16 cellular contexts compared by ENCODE assay signal in genomic region chr9:7967851-7968250, GRCh38.
DNase-seq lines count a peak whose midpoint lies in the region; ATAC-seq, FAIRE-seq and TF ChIP-seq lines count a peak whose summit lies in the region.
"Had no signal": no experiment of that assay in that cellular context is flagged by ENCODE, and none has a peak within 500 bp of the region (broad histone marks: within the 10 kb centered on the region; RNA-seq: fewer than 3 reads in every experiment).

No MANE protein-coding gene starts in this region.

- intact Hi-C loops in pancreas (cut with DNase I) = no loop called here

- no peaks in the 10 kb centered on the region for H4K20me1 ChIP-seq in hepatocyte (ENCODE audit: insufficient read depth, poor library complexity, severe bottlenecking)

- peak overlapping the region; percentile 72 for H3K27ac ChIP-seq in hepatocyte
- H3K27ac ChIP-seq in pancreas = no peak overlapping the region
- H3K27ac ChIP-seq: dorsolateral prefrontal cortex, PC-9, SJCRH30 had no signal

- H3K36me3 ChIP-seq in hepatocyte (replicated peaks; ENCODE audit: insufficient read depth, low read depth) (no peaks in the 10 kb centered on the region), pancreas (no peaks in the 10 kb centered on the region)
- H3K36me3 ChIP-seq: SJCRH30 had no signal

- DNase-seq in DMS53 (lab: John Stamatoyannopoulos, UW) (peak; percentile 85), NB4 (ENCODE audit: low read depth) (no peak), hepatocyte (ENCODE audit: low spot score) (peak; percentile 64), pancreas (peak in 1 of 6 donors; percentile 9), SW 1271 (lab: John Stamatoyannopoulos, UW) (no peak), globus pallidus (ENCODE audit: low spot score) (no peak)
- DNase-seq: activated B cell treated with CpG ODN at 0.5 μM for 24 hours; DMS 273 treated with DMSO at 0.1 percent for 48 hours; dorsolateral prefrontal cortex; NCI-H1048; NCI-H2081; posterior cingulate gyrus; SJCRH30; stimulated activated CD4-positive, alpha-beta T cell treated with anti-CD3 and anti-CD28 coated beads, Interleukin-2, amount 100 ng/mL, for 48 hours had no signal

- no peak overlapping the region for H2AFZ ChIP-seq in hepatocyte
- H2AFZ ChIP-seq: PC-9 had no signal

- H3K27me3 ChIP-seq in hepatocyte (no peaks in the 10 kb centered on the region), pancreas (peaks cover 0 to 3% (median 0%) of the 10 kb centered on the region in 4 donors)
- H3K27me3 ChIP-seq: SJCRH30 had no signal

- H3K9me3 ChIP-seq in hepatocyte (ENCODE audit: low read depth) (no peaks in the 10 kb centered on the region), pancreas (no peaks in the 10 kb centered on the region)
- H3K9me3 ChIP-seq: SJCRH30 had no signal

- no peak for TF ChIP-seq POLR2A in NB4 (IDR thresholded peaks at IDR 0.05; ENCODE audit: extremely low read depth, insufficient read length)

- WGBS in hepatocyte (ENCODE audit: low lambda C conversion rate, missing lambda C conversion rate) = 65% methylated on average over 2 of the region's 2 CpGs
- 41% methylated on average over 2 of the region's 2 CpGs for WGBS in pancreas, 2 donors

- no peak overlapping the region for H3K4me2 ChIP-seq in hepatocyte
- H3K4me2 ChIP-seq: PC-9 had no signal

- no peaks in the 10 kb centered on the region for H3K79me2 ChIP-seq in hepatocyte

- H3K9me2 ChIP-seq in hepatocyte (replicated peaks; ENCODE audit: insufficient read depth) = no peaks in the 10 kb centered on the region

- peaks cover 7% of the 10 kb centered on the region for H3K4me1 ChIP-seq in hepatocyte (ENCODE audit: insufficient read depth)
- no peaks in the 10 kb centered on the region for H3K4me1 ChIP-seq in pancreas
- H3K4me1 ChIP-seq: SJCRH30 had no signal

- no peak for FAIRE-seq in pancreas (lab: Jason Lieb, UNC)

- H3K4me3 ChIP-seq in NB4 (ENCODE audit: low read depth, low read length) (peak overlapping the region; percentile 26), hepatocyte (no peak overlapping the region), pancreas (no peak overlapping the region)
- H3K4me3 ChIP-seq: dorsolateral prefrontal cortex, PC-9, SJCRH30 had no signal

- no peak for TF ChIP-seq CTCF in NB4 (IDR thresholded peaks at IDR 0.05; ENCODE audit: low read depth, low read length)
- no peak for TF ChIP-seq CTCF in hepatocyte (IDR thresholded peaks at IDR 0.05; ENCODE audit: poor library complexity)
- no peak for TF ChIP-seq CTCF in pancreas (IDR thresholded peaks at IDR 0.05)

- ATAC-seq in pancreas = peak in 3 of 4 donors; percentile 35 to 77 (median 75)
- no peak for ATAC-seq in HG02798 (IDR thresholded peaks at IDR 0.05; ENCODE audit: poor library complexity, unreplicated experiment)

Comparison
In these comparisons a context has a peak if more than half of its experiments do, and no peak if none do; other contexts are left out.
1. DNase-seq: peak in DMS53 (single experiment) and hepatocyte (single experiment); none in NB4 (single experiment), SW 1271 (0 of 2) and globus pallidus (single experiment).